In genomic region chr11:65961267-65962135, GRCh38 we compare ENCODE assay signal across 8 cellular contexts. TPM values are rescaled to one million over a fixed set of nuclear protein-coding genes. Genes with fewer than 3 reads are reported as not detected.
DNase-seq lines count a peak whose midpoint lies in the region; ATAC-seq and TF ChIP-seq lines count a peak whose summit lies in the region.

Gene SART1, plus strand, starts transcription at chr11:65961734. Its CDS starts 47 bp downstream, at chr11:65961781.

- ATAC-seq in GM19463 (IDR thresholded peaks at IDR 0.05; ENCODE audit: unreplicated experiment) = peak; percentile 83
- ATAC-seq in activated CD8-positive, alpha-beta T cell treated with anti-CD3 and anti-CD28 coated beads, Interleukin-2, amount 10 ng/mL, durations not matched to agents 7 days and 5 days = peak; percentile 94

- TF ChIP-seq CTCF in lower leg skin (IDR thresholded peaks at IDR 0.05) = no peak

- no peaks in the 10 kb centered on the region for H3K9me3 Mint-ChIP-seq in CD4-positive, alpha-beta memory T cell
- no peaks in the 10 kb centered on the region for H3K9me3 Mint-ChIP-seq in activated CD8-positive, alpha-beta T cell treated with anti-CD3 and anti-CD28 coated beads, Interleukin-2, amount 10 ng/mL, durations not matched to agents 7 days and 5 days (ENCODE audit: insufficient read depth)

- H3K9me3 ChIP-seq in CD4-positive, alpha-beta memory T cell (ENCODE audit: control insufficient read depth in 1 of 2, low read length in 2 of 2) = no peaks in the 10 kb centered on the region

- no peaks in the 10 kb centered on the region for H3K27me3 ChIP-seq in CD4-positive, alpha-beta memory T cell (ENCODE audit: insufficient read depth, low read length)

- no peak for TF ChIP-seq POLR2A in lower leg skin (IDR thresholded peaks at IDR 0.05)

- H3K4me3 ChIP-seq in CD4-positive, alpha-beta memory T cell (ENCODE audit: low read length in 2 of 2) = peak within 1 kb of the TSS; percentile 70 to 79
- peak within 1 kb of the TSS; percentile 93 for H3K4me3 ChIP-seq in lower leg skin (ENCODE audit: low read depth, poor library complexity, severe bottlenecking)

- H3K4me1 ChIP-seq in CD4-positive, alpha-beta memory T cell (ENCODE audit: insufficient read depth, low read length) = peaks cover 40% of the 10 kb centered on the region

- peaks cover 20 to 48% of the 10 kb centered on the region in 2 donors for H3K36me3 Mint-ChIP-seq in CD4-positive, alpha-beta memory T cell
- H3K36me3 Mint-ChIP-seq in activated CD8-positive, alpha-beta T cell treated with anti-CD3 and anti-CD28 coated beads, Interleukin-2, amount 10 ng/mL, durations not matched to agents 7 days and 5 days (ENCODE audit: low read depth) = peaks cover 33% of the 10 kb centered on the region

- CTCF ChIA-PET in CD4-positive, alpha-beta memory T cell (lab: Charles Lee; ENCODE audit: partially characterized antibody) = interaction anchor here (1.0 to 9.9 kb wide), 2 partner anchors 74 to 250 kb away, joined by 3 to 86 read pairs; partner anchors contain the start of genes CCDC85B, FIBP and KAT5
- CTCF ChIA-PET in activated CD8-positive, alpha-beta T cell treated with anti-CD3 and anti-CD28 coated beads, Interleukin-2, amount 10 ng/mL, durations not matched to agents 7 days and 5 days (lab: Charles Lee) = interaction anchor here (1.1 to 6.0 kb wide), 6 partner anchors 24 to 182 kb away, joined by 3 to 35 read pairs (median 4); no protein-coding TSS in a partner anchor

- H3K4me1 Mint-ChIP-seq in CD4-positive, alpha-beta memory T cell = peaks cover 31 to 60% (median 38%) of the 10 kb centered on the region in 4 donors
- peaks cover 58% of the 10 kb centered on the region for H3K4me1 Mint-ChIP-seq in activated CD8-positive, alpha-beta T cell treated with anti-CD3 and anti-CD28 coated beads, Interleukin-2, amount 10 ng/mL, durations not matched to agents 7 days and 5 days (ENCODE audit: low read depth)

- H3K27ac ChIP-seq in CD4-positive, alpha-beta memory T cell (ENCODE audit: low read depth, low read length) = peak within 1 kb of the TSS; percentile 96

- WGBS in lower leg skin, 2 donors = 0 to 1% methylated on average over 41 to 87 of the region's 96 CpGs

- H3K4me3 Mint-ChIP-seq in CD4-positive, alpha-beta memory T cell = peak within 1 kb of the TSS; percentile 98 to 99 (median 98)
- peak within 1 kb of the TSS; percentile 94 for H3K4me3 Mint-ChIP-seq in activated CD8-positive, alpha-beta T cell treated with anti-CD3 and anti-CD28 coated beads, Interleukin-2, amount 10 ng/mL, durations not matched to agents 7 days and 5 days

- H3K27ac Mint-ChIP-seq in CD4-positive, alpha-beta memory T cell = peak within 1 kb of the TSS; percentile 92 to 100 (median 99)
- peak within 1 kb of the TSS; percentile 95 for H3K27ac Mint-ChIP-seq in activated CD8-positive, alpha-beta T cell treated with anti-CD3 and anti-CD28 coated beads, Interleukin-2, amount 10 ng/mL, durations not matched to agents 7 days and 5 days

- peaks cover 27% of the 10 kb centered on the region for H3K36me3 ChIP-seq in CD4-positive, alpha-beta memory T cell (ENCODE audit: insufficient read depth, low read length)

- POLR2A ChIA-PET in CD4-positive, alpha-beta memory T cell (lab: Charles Lee; ENCODE audit: partially characterized antibody) = interaction anchor here (0.7 to 7.6 kb wide), 13 partner anchors 20 to 346 kb away, joined by 3 to 103 read pairs (median 6); partner anchors contain the start of genes BANF1, C11orf68, CCDC85B and CFL1
- POLR2A ChIA-PET in activated CD8-positive, alpha-beta T cell treated with anti-CD3 and anti-CD28 coated beads, Interleukin-2, amount 10 ng/mL, durations not matched to agents 7 days and 5 days (lab: Charles Lee) = interaction anchor here (0.6 to 2.0 kb wide), 9 partner anchors 21 to 402 kb away, joined by 3 to 10 read pairs (median 3); partner anchors contain the start of genes CCDC85B, FIBP and MUS81

- H3K27me3 Mint-ChIP-seq in CD4-positive, alpha-beta memory T cell = no peaks in the 10 kb centered on the region
- no peaks in the 10 kb centered on the region for H3K27me3 Mint-ChIP-seq in activated CD8-positive, alpha-beta T cell treated with anti-CD3 and anti-CD28 coated beads, Interleukin-2, amount 10 ng/mL, durations not matched to agents 7 days and 5 days (ENCODE audit: low read depth)

- intact Hi-C loops in CD4-positive, alpha-beta memory T cell (cut with micrococcal nuclease) = loop anchor here (1.0 kb wide), 8 partner anchors 33 to 346 kb away; partner anchors contain the start of genes BANF1, C11orf68, DRAP1 and EIF1AD
- intact Hi-C loops in lower leg skin (cut with DNase I; ENCODE audit: low total_unique reads) = no loop called here

- peak; percentile 92 to 98 (median 95) for DNase-seq in CD4-positive, alpha-beta memory T cell
- DNase-seq in HS-5 (ENCODE audit: low read depth) = peak; percentile 91
- DNase-seq in NK-92 (lab: John Stamatoyannopoulos, UW; ENCODE audit: unreplicated experiment) = peak; percentile 74
- DNase-seq in activated CD8-positive, alpha-beta T cell treated with anti-CD3 and anti-CD28 coated beads, Interleukin-2, amount 10 ng/mL, durations not matched to agents 7 days and 5 days = peak; percentile 98
- DNase-seq in ecto neural progenitor cell (ENCODE audit: low spot score) = peak; percentile 99
- peak; percentile 96 to 99 for DNase-seq in lower leg skin (ENCODE audit: low spot score in 2 of 2)
- DNase-seq in stimulated activated CD4-positive, alpha-beta T cell treated with anti-CD3 and anti-CD28 coated beads, Interleukin-4, amount 100 ng/mL, for 4 hours = peak; percentile 92 to 96

RNA-seq across cellular contexts. Expression of gene SART1, which starts in this region (rescaled TPM):
- total RNA-seq in CD4-positive, alpha-beta memory T cell = 10 to 100 TPM; 83.9 to 90.6 TPM
- polyA plus RNA-seq in CD4-positive, alpha-beta memory T cell = 10 to 100 TPM; 11.5 to 50.5 TPM
- total RNA-seq in activated CD8-positive, alpha-beta T cell treated with anti-CD3 and anti-CD28 coated beads, Interleukin-2, amount 10 ng/mL, durations not matched to agents 7 days and 5 days = 10 to 100 TPM; 88.0 to 90.3 TPM
- total RNA-seq in lower leg skin = 10 to 100 TPM; 35.0 to 73.5 (median 55.4) TPM

Comparison
In these comparisons a context has a peak if more than half of its experiments do, and no peak if none do; other contexts are left out.
1. Peak in every context shown above with its lines: DNase-seq, ATAC-seq, H3K4me3 ChIP-seq and H3K27ac ChIP-seq.